13 cellular contexts compared by ENCODE assay signal in the genomic region with DNA sequence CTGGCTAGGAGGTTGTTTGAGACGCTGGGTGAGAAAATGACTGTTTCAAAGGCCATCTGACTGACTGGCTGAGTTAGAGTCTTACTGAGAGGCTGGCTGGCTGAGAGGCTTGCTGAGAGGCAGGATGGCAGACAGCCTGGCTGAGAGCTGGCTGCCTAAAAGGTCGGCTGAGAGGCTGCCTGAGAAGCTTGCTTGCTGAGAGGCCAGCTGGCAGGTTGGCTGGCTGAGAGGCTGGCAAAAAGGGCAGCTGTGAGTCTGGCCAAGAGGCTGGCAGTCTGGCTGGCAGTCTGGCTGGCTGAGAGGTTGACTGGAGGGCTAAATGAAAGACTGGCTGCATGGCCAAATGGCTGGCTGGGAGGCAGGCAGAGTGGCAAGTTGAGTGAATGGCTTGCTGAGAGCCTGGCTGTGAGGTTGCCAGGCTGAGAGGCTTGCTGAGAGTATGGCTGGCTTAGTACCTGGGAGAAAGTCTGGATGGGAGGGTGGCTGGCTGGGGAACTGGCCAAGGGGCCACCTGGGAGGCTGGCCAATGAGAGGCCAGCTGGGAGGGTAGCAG. TPM values are rescaled to one million over a fixed set of nuclear protein-coding genes. Genes with fewer than 3 reads are reported as not detected.
A peak's percentile ranks its signal among the peaks of the same experiment; 100 is the strongest.
DNase-seq lines count a peak whose midpoint lies in the region; ATAC-seq, FAIRE-seq and TF ChIP-seq lines count a peak whose summit lies in the region.
"Had no signal": no experiment of that assay in that cellular context is flagged by ENCODE, and none has a peak within 500 bp of the region (broad histone marks: within the 10 kb centered on the region; RNA-seq: fewer than 3 reads in every experiment).

No MANE protein-coding gene starts in this region.

- TF ChIP-seq CTCF in ascending aorta (IDR thresholded peaks at IDR 0.05) (no peak), HepG2 (CRISPR knock-in tag; IDR thresholded peaks at IDR 0.05) (no peak), thyroid gland (IDR thresholded peaks at IDR 0.05) (no peak)

- H4K20me1 ChIP-seq in HepG2 (ENCODE audit: insufficient read depth, low read length), result no peaks in the 10 kb centered on the region

- in situ Hi-C loops in HepG2 (cut with HindIII; ENCODE audit: extremely low pct_ligation_motif_present, low pct_unique_long_range_greater_than_20kb), result no loop called here

- H3K36me3 ChIP-seq in ascending aorta (no peaks in the 10 kb centered on the region), HepG2 (replicated peaks in 1 of 2; ENCODE audit: control insufficient read depth in 1 of 2, insufficient read depth in 2 of 2, low read length in 2 of 2) (no peaks in the 10 kb centered on the region), thyroid gland (no peaks in the 10 kb centered on the region)
- H3K36me3 ChIP-seq: tibial nerve had no signal

- H3K27ac ChIP-seq in ascending aorta (peak overlapping the region; percentile 98 to 99), HepG2 (ENCODE audit: extremely low read length, insufficient read depth, low read length) (no peak overlapping the region), thyroid gland (peak overlapping the region; percentile 39 to 74 (median 67))
- H3K27ac ChIP-seq: tibial nerve had no signal

- no peak for TF ChIP-seq EP300 in HepG2 (IDR thresholded peaks at IDR 0.05; ENCODE audit: low read depth in 2 of 2, low read length in 2 of 2)
- TF ChIP-seq EP300 in HepG2 (CRISPR knock-in tag; IDR thresholded peaks at IDR 0.05; ENCODE audit: borderline replicate concordance), result no peak

- FAIRE-seq in HepG2 (lab: Jason Lieb, UNC), result no peak

- ATAC-seq in HepG2 (peak; percentile 39), GM18909 (IDR thresholded peaks at IDR 0.05; ENCODE audit: poor library complexity, unreplicated experiment) (no peak)

- H3K27me3 ChIP-seq in ascending aorta (no peaks in the 10 kb centered on the region), HepG2 (ENCODE audit: control insufficient read depth in 1 of 2, insufficient read depth in 2 of 2, low read length in 2 of 2) (peaks cover 0 to 14% of the 10 kb centered on the region in 2 experiments; a peak in 3 of 5 replicates), thyroid gland (no peaks in the 10 kb centered on the region)
- H3K27me3 ChIP-seq: tibial nerve had no signal

- H3K9ac ChIP-seq in HepG2 (ENCODE audit: insufficient read depth, low read depth, low read length), result peak overlapping the region; percentile 25; the same call in 1 of the 2 replicates

- BruUV-seq in HepG2 (replicated peaks; lab: Mats Ljungman, UMichigan), result no TSS peak

- intact Hi-C loops in ascending aorta (cut with DNase I) (loop anchor here (5.0 to 10.0 kb wide), 2 partner anchors 196 to 553 kb away; a partner anchor contains a TSS), HepG2 (cut with micrococcal nuclease; ENCODE audit: unreplicated experiment) (no loop called here), thyroid gland (cut with DNase I) (loop anchor here (10.0 kb wide), 1 partner anchor 63 kb away; no protein-coding TSS in a partner anchor)

- TF ChIP-seq POLR2A in HepG2 (IDR thresholded peaks at IDR 0.05; ENCODE audit: insufficient read depth in 1 of 2, low read depth in 2 of 2, low read length in 2 of 2) (no peak), thyroid gland (IDR thresholded peaks at IDR 0.05) (no peak)

- peak overlapping the region; percentile 8 for H2AFZ ChIP-seq in HepG2 (ENCODE audit: low read length)

- no peaks in the 10 kb centered on the region for H3K79me2 ChIP-seq in HepG2 (ENCODE audit: insufficient read depth, low read length)

- POLR2A ChIA-PET in HepG2 (lab: Yijun Ruan, JAX), result interaction anchor here (1.3 to 2.0 kb wide), 2 partner anchors 10 to 13 kb away, joined by 7 to 18 read pairs; no protein-coding TSS in a partner anchor

- DNase-seq in NCI-H187 treated with DMSO at 0.1 percent for 48 hours (lab: John Stamatoyannopoulos, UW) (peak; percentile 23), ascending aorta (ENCODE audit: low spot score in 2 of 2) (peak; percentile 64 to 89), HepG2 (ENCODE audit: low spot score) (no peak), thyroid gland (peak; percentile 89 to 92), epidermal melanocyte (ENCODE audit: insufficient read length, low spot score) (no peak), kidney glomerular epithelial cell (lab: John Stamatoyannopoulos, UW) (no peak), HCEC 1CT (no peak)
- DNase-seq: activated CD4-positive, alpha-beta T cell treated with anti-CD3 and anti-CD28 coated beads, Interleukin-2, amount 50 U/mL, for 1 hour; activated naive CD8-positive, alpha-beta T cell treated with anti-CD3 and anti-CD28 coated beads, Interleukin-2, amount 10 ng/mL, durations not matched to agents 7 days and 5 days; stimulated activated CD4-positive, alpha-beta T cell treated with anti-CD3 and anti-CD28 coated beads, Interleukin-4, amount 100 ng/mL, for 1 hour had no signal

- CTCF ChIA-PET in HepG2 (lab: Yijun Ruan, JAX; ENCODE audit: low intra/inter-chr PET ratio, low total read pairs), result no interaction called here

- TF ChIP-seq RAD21 in HepG2 (CRISPR knock-in tag; IDR thresholded peaks at IDR 0.05), result no peak

- H3K4me2 ChIP-seq in HepG2 (ENCODE audit: low read depth, low read length), result peak overlapping the region; percentile 61

- 3% methylated on average over 2 of the region's 2 CpGs for WGBS in HepG2 (ENCODE audit: low lambda C conversion rate)
- WGBS in thyroid gland, 2 donors, result 5 to 42% methylated on average over 2 of the region's 2 CpGs

- H3K4me1 ChIP-seq in ascending aorta (peaks cover 6 to 19% of the 10 kb centered on the region in 2 donors), HepG2 (ENCODE audit: insufficient read depth, low read length) (peaks cover 63% of the 10 kb centered on the region), thyroid gland (peaks cover 34 to 52% of the 10 kb centered on the region in 2 donors)
- H3K4me1 ChIP-seq: tibial nerve had no signal

- no peaks in the 10 kb centered on the region for H3K9me3 ChIP-seq in ascending aorta
- no peaks in the 10 kb centered on the region for H3K9me3 ChIP-seq in HepG2 (ENCODE audit: low read length)
- H3K9me3 ChIP-seq in thyroid gland, result no peaks in the 10 kb centered on the region
- H3K9me3 ChIP-seq: tibial nerve had no signal

- H3K4me3 ChIP-seq in ascending aorta, result peak overlapping the region; percentile 18 to 49
- H3K4me3 ChIP-seq in HepG2 (replicated peaks in 1 of 3; ENCODE audit: insufficient read depth in 1 of 3, low read depth in 2 of 3, low read length in 3 of 3), result peak overlapping the region in 1 of 3 experiments; percentile 47; a peak in 1 of 6 replicates
- no peak overlapping the region for H3K4me3 ChIP-seq in thyroid gland (replicated peaks in 1 of 3)
- H3K4me3 ChIP-seq: tibial nerve had no signal

TF ChIP-seq in HepG2, 621 proteins besides CTCF, POLR2A, EP300 and RAD21 (continues in another document):
- peak; percentile 57; the same call in 1 of the 2 replicates for TF ChIP-seq MAFG (CRISPR knock-in tag; IDR thresholded peaks at IDR 0.05)
- TF ChIP-seq, protein P1, sequence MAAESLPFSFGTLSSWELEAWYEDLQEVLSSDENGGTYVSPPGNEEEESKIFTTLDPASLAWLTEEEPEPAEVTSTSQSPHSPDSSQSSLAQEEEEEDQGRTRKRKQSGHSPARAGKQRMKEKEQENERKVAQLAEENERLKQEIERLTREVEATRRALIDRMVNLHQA (CRISPR knock-in tag; IDR thresholded peaks at IDR 0.05), result no peak
- TF ChIP-seq ZNF607 (CRISPR knock-in tag; IDR thresholded peaks at IDR 0.05; ENCODE audit: borderline replicate concordance), result peak; percentile 57; the same call in 1 of the 2 replicates

RNA-seq across cellular contexts. Expression of a gene that starts 35.3 kb away (rescaled TPM):
- total RNA-seq in ascending aorta, result not detected
- total RNA-seq in HepG2 (2016; rRNA removed; fragmentation: Illumina TruSeq; extraction: Trizol), result 15.0 and 34.0 TPM in 2 replicates
- 5.5 and 6.5 TPM in 2 replicates for total RNA-seq in HepG2 (2016; cell fraction: cytosol; rRNA removed; fragmentation: Illumina TruSeq; extraction: Trizol; ENCODE audit: low read depth)
- total RNA-seq in HepG2 (2016; cell fraction: insoluble cytoplasmic fraction; rRNA removed; fragmentation: Illumina TruSeq; extraction: Trizol), result 19.5 and 36.0 TPM in 2 replicates
- 8.9 and 11.3 TPM in 2 replicates for total RNA-seq in HepG2 (2016; cell fraction: membrane; rRNA removed; fragmentation: Illumina TruSeq; extraction: Trizol)
- 37.3 and 45.6 TPM in 2 replicates for total RNA-seq in HepG2 (2016; cell fraction: nucleus; rRNA removed; fragmentation: Illumina TruSeq; extraction: Trizol)
- polyA plus RNA-seq in HepG2 (2011; rRNA removed), result 22.9 and 40.2 TPM in 2 replicates
- polyA plus RNA-seq in HepG2 (2011; cell fraction: cytosol; rRNA removed), result 10.5 and 27.9 TPM in 2 replicates
- polyA plus RNA-seq in HepG2 (2011; cell fraction: nucleus; rRNA removed), result 35.6 and 72.2 TPM in 2 replicates
- 58.0 and 62.3 TPM in 2 replicates for polyA plus RNA-seq in HepG2 (2012)
- polyA plus RNA-seq in HepG2 (2016; cell fraction: cytosol; fragmentation: Illumina TruSeq; extraction: Trizol; ENCODE audit: low read depth), result 5.2 and 7.3 TPM in 2 replicates
- polyA plus RNA-seq in HepG2 (2016; cell fraction: insoluble cytoplasmic fraction; fragmentation: Illumina TruSeq; extraction: Trizol; ENCODE audit: low read depth), result 17.2 and 18.9 TPM in 2 replicates
- 9.8 and 10.3 TPM in 2 replicates for polyA plus RNA-seq in HepG2 (2016; cell fraction: membrane; fragmentation: Illumina TruSeq; extraction: Trizol; ENCODE audit: low read depth)
- 60.5 and 62.9 TPM in 2 replicates for polyA plus RNA-seq in HepG2 (2016; cell fraction: nucleus; fragmentation: Illumina TruSeq; extraction: Trizol; ENCODE audit: insufficient read depth, low read depth)
- polyA minus RNA-seq in HepG2 (2011; rRNA and poly(A)+ RNA removed; ENCODE audit: low replicate concordance), result 14.5 TPM in 1 of 2 replicates, not detected in the other
- 3.7 and 13.8 TPM in 2 replicates for polyA minus RNA-seq in HepG2 (2011; cell fraction: cytosol; rRNA and poly(A)+ RNA removed)
- 51.1 and 85.3 TPM in 2 replicates for polyA minus RNA-seq in HepG2 (2011; cell fraction: nucleus; rRNA and poly(A)+ RNA removed)
- total RNA-seq in thyroid gland, result 1 to 10 TPM in 1 of 4 donors, under 1 TPM in 2, not detected in 1; 0.27 to 2.3 (median 0.33) TPM
- total RNA-seq: activated naive CD8-positive, alpha-beta T cell treated with anti-CD3 and anti-CD28 coated beads, Interleukin-2, amount 10 ng/mL, durations not matched to agents 7 days and 5 days; neural crest cell had no signal

Comparison
In these comparisons a context has a peak if more than half of its experiments do, and no peak if none do; other contexts are left out.
1. DNase-seq: peak in NCI-H187 treated with DMSO at 0.1 percent for 48 hours (single experiment), ascending aorta (2 of 2) and thyroid gland (2 of 2); none in HepG2 (single experiment), epidermal melanocyte (single experiment), kidney glomerular epithelial cell (single experiment) and HCEC 1CT (single experiment).
2. H3K4me3 ChIP-seq: peak in ascending aorta (2 of 2); none in thyroid gland (0 of 3).